ENCODE assay signal across 1 cellular context in the genomic region with DNA sequence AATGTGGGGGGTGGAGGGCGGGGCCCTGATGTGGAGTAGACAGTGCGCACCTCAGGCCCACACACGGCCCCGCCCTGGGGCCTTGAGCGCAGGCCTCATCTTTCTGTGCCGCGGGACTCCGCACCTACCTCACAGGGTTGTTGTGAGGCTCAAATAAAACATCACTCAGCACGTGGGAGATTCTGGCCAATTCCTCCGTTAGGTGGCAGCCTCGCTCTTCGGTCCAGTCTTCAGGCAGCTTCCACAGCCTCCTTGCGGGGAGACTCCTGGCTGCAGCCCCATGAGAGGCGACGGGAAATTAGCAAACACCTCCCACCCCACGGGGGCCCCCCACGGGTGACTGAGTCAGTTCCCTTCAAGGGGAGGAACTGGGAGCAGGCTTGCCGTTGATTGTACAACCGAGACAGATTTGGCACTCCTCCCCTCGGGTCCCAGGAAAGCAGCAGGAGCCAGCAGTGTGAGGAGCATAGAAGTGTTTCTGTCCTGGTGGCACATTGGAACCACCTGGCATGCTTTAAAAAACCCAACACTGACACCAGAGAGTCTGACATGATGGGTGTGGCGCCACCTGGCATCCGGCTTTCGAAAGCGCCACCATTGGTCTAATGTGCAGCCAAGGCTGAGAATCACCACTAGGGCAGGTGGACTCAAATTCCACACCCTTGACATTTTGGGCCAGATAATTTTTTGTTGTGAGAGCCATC.
TF ChIP-seq lines count a peak whose summit lies in the region.

No MANE protein-coding gene starts in this region.

TF ChIP-seq in endothelial cell of umbilical vein, 7 proteins besides CTCF, POLR2A, EP300 and RAD21 (continued from another document):
- no peak for TF ChIP-seq POLR2AphosphoS5 (IDR thresholded peaks at IDR 0.05; ENCODE audit: insufficient read depth, low read depth, low read length)
- TF ChIP-seq, protein P1, sequence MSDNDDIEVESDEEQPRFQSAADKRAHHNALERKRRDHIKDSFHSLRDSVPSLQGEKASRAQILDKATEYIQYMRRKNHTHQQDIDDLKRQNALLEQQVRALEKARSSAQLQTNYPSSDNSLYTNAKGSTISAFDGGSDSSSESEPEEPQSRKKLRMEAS (IDR thresholded peaks at IDR 0.05; ENCODE audit: insufficient read depth, insufficient read length), result no peak
- TF ChIP-seq FOS (IDR thresholded peaks at IDR 0.05; ENCODE audit: borderline replicate concordance, insufficient read depth, low read length), result no peak
- no peak for TF ChIP-seq EZH2 (IDR thresholded peaks at IDR 0.05; ENCODE audit: borderline replicate concordance, low read depth, low read length, severe bottlenecking)
- no peak for TF ChIP-seq JUN (IDR thresholded peaks at IDR 0.05; ENCODE audit: borderline replicate concordance, insufficient read depth, insufficient read length, low read depth)
- no peak for TF ChIP-seq MYC (IDR thresholded peaks at IDR 0.05; ENCODE audit: low read depth, low read length)
